ENCODE assay signal across 18 cellular contexts in genomic region chr6:21871831-21872230, GRCh38.
"Had no signal": no experiment of that assay in that cellular context is flagged by ENCODE, and none has a peak within 500 bp of the region (broad histone marks: within the 10 kb centered on the region; RNA-seq: fewer than 3 reads in every experiment).

No MANE protein-coding gene starts in this region.

- FAIRE-seq: pancreas, TTC549 had no signal

- H3K27me3 Mint-ChIP-seq: activated B cell treated with CpG ODN at 0.5 μM for 24 hours had no signal

- H3K27ac ChIP-seq: dorsolateral prefrontal cortex, gastroesophageal sphincter, heart right ventricle, pancreas, sigmoid colon, spleen, stomach, testis, upper lobe of right lung had no signal

- H3K27me3 ChIP-seq: dorsolateral prefrontal cortex, gastroesophageal sphincter, heart right ventricle, pancreas, sigmoid colon, spleen, stomach, testis, upper lobe of right lung had no signal

- H3K27ac Mint-ChIP-seq: activated B cell treated with CpG ODN at 0.5 μM for 24 hours; activated naive CD4-positive, alpha-beta T cell treated with anti-CD3 and anti-CD28 coated beads, Interleukin-2, amount 50 U/mL, for 72 hours had no signal

- ATAC-seq: activated T-cell treated with anti-CD3 and anti-CD28 coated beads, Interleukin-2, amount 50 U/mL, for 4 hours; gastroesophageal sphincter; heart right ventricle; left colon; pancreas; upper lobe of right lung had no signal

- H3K4me1 Mint-ChIP-seq: activated B cell treated with CpG ODN at 0.5 μM for 24 hours had no signal

- H3K9me3 ChIP-seq: gastroesophageal sphincter, heart right ventricle, pancreas, sigmoid colon, stomach, testis, upper lobe of right lung had no signal

- H3K9me3 Mint-ChIP-seq: activated B cell treated with CpG ODN at 0.5 μM for 24 hours; activated T-cell treated with anti-CD3 and anti-CD28 coated beads, Interleukin-2, amount 50 U/mL, for 4 hours had no signal

- H3K4me3 Mint-ChIP-seq: activated B cell treated with CpG ODN at 0.5 μM for 24 hours; activated T-cell treated with anti-CD3 and anti-CD28 coated beads, Interleukin-2, amount 50 U/mL, for 4 hours had no signal

- H3K36me3 ChIP-seq: gastroesophageal sphincter, heart right ventricle, pancreas, sigmoid colon, spleen, stomach, upper lobe of right lung had no signal

- H3K4me3 ChIP-seq: dorsolateral prefrontal cortex, gastroesophageal sphincter, heart right ventricle, lung, pancreas, sigmoid colon, spleen, stomach, testis, upper lobe of right lung had no signal

- DNase-seq: activated B cell treated with CpG ODN at 0.5 μM for 24 hours; activated gamma-delta T cell; activated T-cell treated with anti-CD3 and anti-CD28 coated beads, Interleukin-2, amount 50 U/mL, for 4 hours; dorsolateral prefrontal cortex; erythroblast; heart right ventricle; left colon; pancreas; sigmoid colon; spleen; stomach; T-helper 2 cell; testis; upper lobe of right lung had no signal

- H3K4me1 ChIP-seq: gastroesophageal sphincter, pancreas, spleen, stomach, testis, upper lobe of right lung had no signal
